In genomic region chr1:91650764-91651163, GRCh38 we compare ENCODE assay signal across 10 cellular contexts.
DNase-seq lines count a peak whose midpoint lies in the region; ATAC-seq and TF ChIP-seq lines count a peak whose summit lies in the region.
"Had no signal": no experiment of that assay in that cellular context is flagged by ENCODE, and none has a peak within 500 bp of the region (broad histone marks: within the 10 kb centered on the region; RNA-seq: fewer than 3 reads in every experiment).

No MANE protein-coding gene starts in this region.

- no CpG with 5 or more reads among the region's 1 CpG for WGBS in H9 (ENCODE audit: extremely low coverage, insufficient read length, low lambda C conversion rate)
- WGBS in right cardiac atrium, result 59% methylated on average over 1 of the region's 1 CpG

- no peak overlapping the region; the same call in 1 of the 2 replicates for H3K14ac ChIP-seq in H9 (ENCODE audit: insufficient read depth, low read length)

- no peaks in the 10 kb centered on the region for H3K23me2 ChIP-seq in H9 (ENCODE audit: insufficient read length, low read depth, low read length, poor library complexity, severe bottlenecking)

- TF ChIP-seq CTCF in H9 (conservative IDR thresholded peaks at IDR 0.05) (no peak), astrocyte of the cerebellum (IDR thresholded peaks at IDR 0.05; ENCODE audit: low read depth, low read length, missing control alignments) (no peak)

- H2BK120ac ChIP-seq in H9 (ENCODE audit: low read depth, low read length, poor library complexity, severe bottlenecking), result no peak overlapping the region

- peaks cover 0 to 7% (median 6%) of the 10 kb centered on the region in 3 experiments; a peak in 3 of 7 replicates for H3K36me3 Mint-ChIP-seq in H9 (ENCODE audit: insufficient read depth in 1 of 3, low read depth in 3 of 3)
- H3K36me3 Mint-ChIP-seq in natural killer cell treated with Interleukin-12 subunit alpha and Interleukin-12 subunit beta and Interleukin-15 and Interleukin-18, amount 100 ng/mL, for 72 hours, result no peaks in the 10 kb centered on the region

- no peak overlapping the region for H2BK15ac ChIP-seq in H9 (ENCODE audit: low read depth, low read length)

- H3K4me3 Mint-ChIP-seq in H9, result no peak overlapping the region
- no peak overlapping the region for H3K4me3 Mint-ChIP-seq in natural killer cell treated with Interleukin-12 subunit alpha and Interleukin-12 subunit beta and Interleukin-15 and Interleukin-18, amount 100 ng/mL, for 72 hours

- no peaks in the 10 kb centered on the region for H3K79me2 ChIP-seq in H9 (ENCODE audit: insufficient read depth, low read length)

- ATAC-seq in right cardiac atrium (peak; percentile 92 to 95), GM18502 (IDR thresholded peaks at IDR 0.05; ENCODE audit: poor library complexity, unreplicated experiment) (no peak)
- no peak for ATAC-seq in natural killer cell treated with Interleukin-12 subunit alpha and Interleukin-12 subunit beta and Interleukin-15 and Interleukin-18, amount 100 ng/mL, for 72 hours

- H3K18ac ChIP-seq in H9 (ENCODE audit: insufficient read length, low read depth, low read length), result no peak overlapping the region

- no peak overlapping the region for H2AFZ ChIP-seq in H9 (ENCODE audit: low read length)

- peaks cover 3 to 7% of the 10 kb centered on the region in 2 experiments; a peak in 4 of 5 replicates for H3K9me3 Mint-ChIP-seq in H9
- H3K9me3 Mint-ChIP-seq in natural killer cell treated with Interleukin-12 subunit alpha and Interleukin-12 subunit beta and Interleukin-15 and Interleukin-18, amount 100 ng/mL, for 72 hours, result peaks cover 3% of the 10 kb centered on the region

- H3K27ac Mint-ChIP-seq in H9, result no peak overlapping the region
- peak overlapping the region in 1 of 2 donors; percentile 71 for H3K27ac Mint-ChIP-seq in natural killer cell treated with Interleukin-12 subunit alpha and Interleukin-12 subunit beta and Interleukin-15 and Interleukin-18, amount 100 ng/mL, for 72 hours

- no peak overlapping the region for H4K5ac ChIP-seq in H9 (ENCODE audit: insufficient read length, low read depth, low read length)

- H3K27me3 ChIP-seq in H9 (ENCODE audit: insufficient read depth, low read length) (no peaks in the 10 kb centered on the region), right cardiac atrium (ENCODE audit: control insufficient read depth, insufficient read depth) (no peaks in the 10 kb centered on the region)

- DNase-seq in H9, result no peak
- DNase-seq in astrocyte of the cerebellum (ENCODE audit: low read depth), result peak; percentile 79
- peak; percentile 67 to 85 (median 82) for DNase-seq in right cardiac atrium
- DNase-seq in smooth muscle cell of the brain vasculature (ENCODE audit: low read depth, low spot score), result peak; percentile 78
- no peak for DNase-seq in natural killer cell treated with Interleukin-12 subunit alpha and Interleukin-12 subunit beta and Interleukin-15 and Interleukin-18, amount 100 ng/mL, for 72 hours (ENCODE audit: low spot score)
- DNase-seq in SW 1271 (lab: John Stamatoyannopoulos, UW), result no peak
- no peak for DNase-seq in Kasumi-1 (lab: John Stamatoyannopoulos, UW)
- DNase-seq: cortex of kidney had no signal

- H3K9me3 ChIP-seq in H9 (ENCODE audit: control insufficient read depth, low read depth, low read length) (no peaks in the 10 kb centered on the region), right cardiac atrium (ENCODE audit: control insufficient read depth, low read length) (no peaks in the 10 kb centered on the region)

- H3K4me1 Mint-ChIP-seq in H9, result peaks cover 19 to 29% of the 10 kb centered on the region in 2 experiments
- H3K4me1 Mint-ChIP-seq in natural killer cell treated with Interleukin-12 subunit alpha and Interleukin-12 subunit beta and Interleukin-15 and Interleukin-18, amount 100 ng/mL, for 72 hours (ENCODE audit: low read depth in 2 of 2), result peaks cover 22 to 26% of the 10 kb centered on the region in 2 donors

- H3K4me1 ChIP-seq in H9 (ENCODE audit: insufficient read depth, low read length) (no peaks in the 10 kb centered on the region; the same call in 1 of the 2 replicates), right cardiac atrium (ENCODE audit: control insufficient read depth, insufficient read depth, low read length) (peaks cover 7% of the 10 kb centered on the region)

- in situ Hi-C loops in astrocyte of the cerebellum (cut with HindIII; ENCODE audit: low sequenced_read_pairs), result no loop called here

- H4K91ac ChIP-seq in H9 (ENCODE audit: insufficient read length, low read depth, low read length), result no peak overlapping the region

- no peak overlapping the region for H2BK12ac ChIP-seq in H9 (ENCODE audit: insufficient read length, low read depth, low read length)

- intact Hi-C loops in right cardiac atrium (cut with DNase I), result no loop called here

- H3K9ac ChIP-seq in H9 (ENCODE audit: extremely low read depth, insufficient read length, low read length), result no peak overlapping the region

- peaks cover 1% of the 10 kb centered on the region for H3K27me3 Mint-ChIP-seq in H9 (ENCODE audit: low read depth)
- no peaks in the 10 kb centered on the region for H3K27me3 Mint-ChIP-seq in natural killer cell treated with Interleukin-12 subunit alpha and Interleukin-12 subunit beta and Interleukin-15 and Interleukin-18, amount 100 ng/mL, for 72 hours

- H3K4me2 ChIP-seq in H9 (ENCODE audit: insufficient read depth, insufficient read length, low read length), result no peak overlapping the region

- no peak overlapping the region for H3K23ac ChIP-seq in H9 (ENCODE audit: insufficient read length, low read depth, low read length)

- peak overlapping the region; percentile 57 for H4K8ac ChIP-seq in H9 (replicated peaks; ENCODE audit: insufficient read length, low read depth, low read length)

- H3K27ac ChIP-seq in H9 (ENCODE audit: insufficient read length, low read depth, low read length) (no peak overlapping the region), right cardiac atrium (ENCODE audit: low read length) (peak overlapping the region; percentile 54)
- H3K27ac ChIP-seq: HL-60 had no signal

- H3K4me3 ChIP-seq in astrocyte of the cerebellum (ENCODE audit: low read depth, low read length), result no peak overlapping the region
- no peak overlapping the region for H3K4me3 ChIP-seq in right cardiac atrium (ENCODE audit: low read length)

- H2AK5ac ChIP-seq in H9 (ENCODE audit: insufficient read length, low read length), result no peak overlapping the region

- H3K56ac ChIP-seq in H9 (ENCODE audit: insufficient read length, low read depth, low read length), result peak overlapping the region; percentile 43

- H3K4ac ChIP-seq in H9 (ENCODE audit: low read depth, low read length), result no peak overlapping the region

- no peaks in the 10 kb centered on the region for H3K79me1 ChIP-seq in H9 (ENCODE audit: insufficient read depth, low read depth, low read length, poor library complexity, severe bottlenecking)

- H2BK5ac ChIP-seq in H9 (ENCODE audit: insufficient read length, low read length), result no peak overlapping the region

- no peaks in the 10 kb centered on the region for H4K20me1 ChIP-seq in H9 (ENCODE audit: control insufficient read depth, insufficient read depth, insufficient read length)

- no peak overlapping the region for H3T11ph ChIP-seq in H9 (ENCODE audit: low read length)

- H2BK20ac ChIP-seq in H9 (ENCODE audit: low read depth, low read length, poor library complexity, severe bottlenecking), result no peak overlapping the region

Comparison
In these comparisons a context has a peak if more than half of its experiments do, and no peak if none do; other contexts are left out.
1. DNase-seq: peak in astrocyte of the cerebellum (single experiment), right cardiac atrium (3 of 3) and smooth muscle cell of the brain vasculature (single experiment); none in H9 (single experiment), natural killer cell treated with Interleukin-12 subunit alpha and Interleukin-12 subunit beta and Interleukin-15 and Interleukin-18, amount 100 ng/mL, for 72 hours (single experiment), SW 1271 (0 of 2) and Kasumi-1 (0 of 2).
2. ATAC-seq: peak in right cardiac atrium (2 of 2); none in natural killer cell treated with Interleukin-12 subunit alpha and Interleukin-12 subunit beta and Interleukin-15 and Interleukin-18, amount 100 ng/mL, for 72 hours (0 of 2) and GM18502 (single experiment).